Comparison of ENCODE assay signal across 10 cellular contexts in the genomic region with DNA sequence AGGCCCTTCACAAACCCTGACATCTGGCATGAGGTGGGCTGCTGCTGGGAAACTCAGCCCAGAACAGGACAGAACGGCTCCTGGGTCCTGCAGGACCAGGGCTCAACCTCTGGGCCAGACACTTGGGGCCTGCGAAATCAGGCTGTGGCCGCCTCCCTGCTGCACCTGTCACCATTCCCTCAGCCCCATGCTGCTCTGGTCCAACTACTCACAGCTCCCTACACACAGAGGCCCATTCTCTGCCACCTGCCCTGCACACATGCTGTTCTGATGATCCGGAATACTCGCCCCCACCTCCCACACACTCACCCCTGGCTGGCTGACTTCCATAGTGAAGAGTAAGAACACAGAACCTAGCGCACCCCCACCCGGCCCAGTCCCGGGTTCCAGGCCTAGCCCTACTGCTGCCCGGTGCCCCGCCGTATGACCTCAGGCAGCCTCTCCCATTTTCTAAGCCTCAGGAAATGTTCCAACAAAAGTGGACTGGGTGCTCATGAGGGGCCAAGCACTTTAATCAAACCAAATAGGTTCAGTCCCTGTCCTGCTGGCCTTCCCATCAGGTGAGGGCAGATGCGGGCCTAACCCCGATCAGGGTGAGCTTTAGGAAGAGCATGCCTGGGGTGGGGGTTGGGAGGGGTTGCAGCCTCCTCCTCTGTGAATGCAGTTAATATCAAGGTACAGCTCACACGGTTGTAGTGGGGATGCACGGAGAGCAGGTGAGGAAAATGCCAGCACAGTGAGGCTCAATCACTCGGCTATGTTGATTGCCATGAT. TPM values are rescaled to one million over a fixed set of nuclear protein-coding genes. Genes with fewer than 3 reads are reported as not detected.
DNase-seq lines count a peak whose midpoint lies in the region; ATAC-seq and TF ChIP-seq lines count a peak whose summit lies in the region.
"Had no signal": no experiment of that assay in that cellular context is flagged by ENCODE, and none has a peak within 500 bp of the region (broad histone marks: within the 10 kb centered on the region; RNA-seq: fewer than 3 reads in every experiment).

No MANE protein-coding gene starts in this region.

- peaks cover 1 to 2% of the 10 kb centered on the region in 2 donors for H3K36me3 Mint-ChIP-seq in activated T-cell treated with anti-CD3 and anti-CD28 coated beads, Interleukin-2, amount 50 U/mL, for 72 hours (ENCODE audit: insufficient read depth in 2 of 2)
- H3K36me3 Mint-ChIP-seq in activated T-cell treated with anti-CD3 and anti-CD28 coated beads, Interleukin-2, amount 50 U/mL, for 4 hours (ENCODE audit: insufficient read depth): peaks cover 11% of the 10 kb centered on the region
- peaks cover 7% of the 10 kb centered on the region for H3K36me3 Mint-ChIP-seq in type B pancreatic cell

- H3K4me1 Mint-ChIP-seq in activated T-cell treated with anti-CD3 and anti-CD28 coated beads, Interleukin-2, amount 50 U/mL, for 72 hours (ENCODE audit: low read depth): peaks cover 76% of the 10 kb centered on the region
- peaks cover 72% of the 10 kb centered on the region for H3K4me1 Mint-ChIP-seq in activated T-cell treated with anti-CD3 and anti-CD28 coated beads, Interleukin-2, amount 50 U/mL, for 4 hours (ENCODE audit: low read depth)
- peaks cover 50% of the 10 kb centered on the region for H3K4me1 Mint-ChIP-seq in type B pancreatic cell (ENCODE audit: unreplicated experiment)

- no peak overlapping the region for H3K4me3 Mint-ChIP-seq in activated T-cell treated with anti-CD3 and anti-CD28 coated beads, Interleukin-2, amount 50 U/mL, for 72 hours
- no peak overlapping the region for H3K4me3 Mint-ChIP-seq in activated T-cell treated with anti-CD3 and anti-CD28 coated beads, Interleukin-2, amount 50 U/mL, for 4 hours
- H3K4me3 Mint-ChIP-seq in type B pancreatic cell: peak overlapping the region; percentile 70

- TF ChIP-seq CTCF in type B pancreatic cell (conservative IDR thresholded peaks at IDR 0.05): no peak

- H3K9me3 ChIP-seq in adipocyte (ENCODE audit: control insufficient read depth, low read length): no peaks in the 10 kb centered on the region

- H3K36me3 ChIP-seq in adipocyte (ENCODE audit: control insufficient read depth, insufficient read depth, low read length, severe bottlenecking): peaks cover 40% of the 10 kb centered on the region

- no peaks in the 10 kb centered on the region for H3K9me3 Mint-ChIP-seq in activated T-cell treated with anti-CD3 and anti-CD28 coated beads, Interleukin-2, amount 50 U/mL, for 72 hours
- H3K9me3 Mint-ChIP-seq in activated T-cell treated with anti-CD3 and anti-CD28 coated beads, Interleukin-2, amount 50 U/mL, for 4 hours: no peaks in the 10 kb centered on the region
- H3K9me3 Mint-ChIP-seq in type B pancreatic cell: no peaks in the 10 kb centered on the region

- H3K9ac ChIP-seq in adipocyte (ENCODE audit: low read length): peak overlapping the region; percentile 52

- H3K4me1 ChIP-seq in adipocyte (ENCODE audit: control insufficient read depth, insufficient read depth, low read length): peaks cover 60% of the 10 kb centered on the region

- ATAC-seq in activated T-cell treated with anti-CD3 and anti-CD28 coated beads, Interleukin-2, amount 50 U/mL, for 72 hours (replicated peaks in 1 of 2): no peak
- no peak for ATAC-seq in activated T-cell treated with anti-CD3 and anti-CD28 coated beads, Interleukin-2, amount 50 U/mL, for 4 hours
- ATAC-seq in left cardiac atrium (no peak), GM21360 (IDR thresholded peaks at IDR 0.05; ENCODE audit: unreplicated experiment) (no peak)

- H3K27me3 Mint-ChIP-seq in activated T-cell treated with anti-CD3 and anti-CD28 coated beads, Interleukin-2, amount 50 U/mL, for 72 hours (ENCODE audit: low read depth): no peaks in the 10 kb centered on the region
- no peaks in the 10 kb centered on the region for H3K27me3 Mint-ChIP-seq in activated T-cell treated with anti-CD3 and anti-CD28 coated beads, Interleukin-2, amount 50 U/mL, for 4 hours (ENCODE audit: low read depth)
- H3K27me3 Mint-ChIP-seq in type B pancreatic cell: no peaks in the 10 kb centered on the region

- peak overlapping the region; percentile 93 for H3K4me3 ChIP-seq in adipocyte (ENCODE audit: low read length)

- H3K27ac Mint-ChIP-seq in activated T-cell treated with anti-CD3 and anti-CD28 coated beads, Interleukin-2, amount 50 U/mL, for 72 hours: peak overlapping the region; percentile 69
- peak overlapping the region; percentile 98 for H3K27ac Mint-ChIP-seq in type B pancreatic cell

- intact Hi-C loops in left cardiac atrium (cut with DNase I): no loop called here

- DNase-seq in activated T-cell treated with anti-CD3 and anti-CD28 coated beads, Interleukin-2, amount 50 U/mL, for 72 hours: no peak
- DNase-seq in activated T-cell treated with anti-CD3 and anti-CD28 coated beads, Interleukin-2, amount 50 U/mL, for 4 hours: no peak
- DNase-seq in adipocyte (ENCODE audit: low read depth) (no peak), myocyte (ENCODE audit: low read depth) (peak; percentile 85), type B pancreatic cell (ENCODE audit: extremely low spot score, unreplicated experiment) (no peak), DMS153 (lab: John Stamatoyannopoulos, UW) (no peak), left cardiac atrium (no peak)
- DNase-seq: NCI-H1694 treated with DMSO at 0.1 percent for 48 hours, OCI-M1 had no signal

- H3K27me3 ChIP-seq in adipocyte (replicated peaks; ENCODE audit: control insufficient read depth, insufficient read depth, low read length): no peaks in the 10 kb centered on the region

RNA-seq across cellular contexts. Expression of gene PEDS1, which starts 3.9 kb away (rescaled TPM):
- total RNA-seq in activated T-cell treated with anti-CD3 and anti-CD28 coated beads, Interleukin-2, amount 50 U/mL, for 72 hours: 10 to 100 TPM; 14.4 to 17.9 TPM
- total RNA-seq in activated T-cell treated with anti-CD3 and anti-CD28 coated beads, Interleukin-2, amount 50 U/mL, for 4 hours: 10 to 100 TPM; 21.6 to 22.5 (median 21.9) TPM
- total RNA-seq in myocyte: 51.8 and 56.6 TPM in 2 replicates
- polyA plus RNA-seq in myocyte (2012): 45.2 TPM
- total RNA-seq in type B pancreatic cell (ENCODE audit: low replicate concordance): 29.9 and 42.9 TPM in 2 replicates
- 10 to 100 TPM; 17.7 to 21.8 TPM for total RNA-seq in left cardiac atrium

RNA-seq across cellular contexts. Expression of gene UBE2V1, which starts 36.7 kb away (rescaled TPM):
- 100 to 1,000 TPM; 150 to 176 TPM for total RNA-seq in activated T-cell treated with anti-CD3 and anti-CD28 coated beads, Interleukin-2, amount 50 U/mL, for 72 hours
- total RNA-seq in activated T-cell treated with anti-CD3 and anti-CD28 coated beads, Interleukin-2, amount 50 U/mL, for 4 hours: 100 to 1,000 TPM; 126 to 144 (median 139) TPM
- 86.8 and 96.8 TPM in 2 replicates for total RNA-seq in myocyte
- 118 TPM for polyA plus RNA-seq in myocyte (2012)
- 90.5 and 117 TPM in 2 replicates for total RNA-seq in type B pancreatic cell (ENCODE audit: low replicate concordance)
- 100 to 1,000 TPM in 1 of 2 donors, 10 to 100 TPM in 1; 77.4 to 109 TPM for total RNA-seq in left cardiac atrium

RNA-seq across cellular contexts. Expression of gene CEBPB, which starts 41.0 kb away (rescaled TPM):
- total RNA-seq in activated T-cell treated with anti-CD3 and anti-CD28 coated beads, Interleukin-2, amount 50 U/mL, for 72 hours: 100 to 1,000 TPM; 111 to 134 TPM
- total RNA-seq in activated T-cell treated with anti-CD3 and anti-CD28 coated beads, Interleukin-2, amount 50 U/mL, for 4 hours: 10 to 100 TPM; 32.8 to 36.6 (median 35.2) TPM
- total RNA-seq in myocyte (29.6 and 31.3 TPM in 2 replicates), type B pancreatic cell (ENCODE audit: low replicate concordance) (23.0 and 54.1 TPM in 2 replicates), left cardiac atrium (100 to 1,000 TPM in 1 of 2 donors, 10 to 100 TPM in 1; 73.2 to 111 TPM)
- 27.8 TPM for polyA plus RNA-seq in myocyte (2012)
